In the genomic region with DNA sequence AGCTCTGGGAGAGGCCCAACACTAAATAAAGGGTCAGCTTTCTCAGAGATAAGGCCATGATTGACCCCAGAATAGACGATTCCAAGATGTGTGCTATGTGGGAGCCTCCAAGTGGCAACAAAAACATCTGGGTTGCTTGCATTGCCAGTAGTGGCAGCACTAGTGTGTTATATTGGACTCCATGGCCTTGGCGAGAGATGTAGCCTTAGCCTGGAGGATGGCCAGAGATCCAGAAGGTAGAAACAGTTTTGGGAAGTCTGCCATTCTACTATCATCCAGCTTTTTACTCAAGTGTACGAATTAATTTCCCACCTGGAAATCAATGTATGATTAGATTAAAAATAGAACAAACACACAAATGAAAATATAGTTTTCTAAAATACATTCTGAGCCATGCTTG, we compare ENCODE assay signal across 23 cellular contexts. TPM values are rescaled to one million over a fixed set of nuclear protein-coding genes. Genes with fewer than 3 reads are reported as not detected.
"Had no signal": no experiment of that assay in that cellular context is flagged by ENCODE, and none has a peak within 500 bp of the region (broad histone marks: within the 10 kb centered on the region; RNA-seq: fewer than 3 reads in every experiment).

No MANE protein-coding gene starts in this region.

- DNase-seq: IMR-90, Karpas-422, KG1, MG63, NCI-H1092, NCI-H1417 treated with DMSO at 0.1 percent for 48 hours, NCI-H146, NCI-H1694 treated with DMSO at 0.1 percent for 48 hours, NCI-H1930, NCI-H2081, NCI-H2107, NCI-H2227 treated with DMSO at 0.1 percent for 48 hours, NCI-H524, NCI-H748 treated with DMSO at 0.1 percent for 48 hours, Right ventricle myocardium superior, RPMI8226, SIG-M5 had no signal

- FAIRE-seq: HepG2, RCC 7860 had no signal

- H3K36me3 ChIP-seq: MG63, SJSA1 had no signal

- H3K27me3 ChIP-seq: MG63, SJSA1 had no signal

- H3K4me1 ChIP-seq: SJSA1 had no signal

- H3K4me3 ChIP-seq: MG63, SJSA1, SK-N-MC had no signal

- H3K9me3 ChIP-seq: MG63, SJSA1 had no signal

- H3K27ac ChIP-seq: SJSA1, SK-N-MC had no signal

RNA-seq across cellular contexts. Expression of gene OR8D4, which starts 3.0 kb away (rescaled TPM):
- total RNA-seq: HepG2, HT1080, IMR-90, NCI-H460, Right ventricle myocardium superior, SJSA1 had no signal
- polyA plus RNA-seq: HepG2, IMR-90 had no signal

RNA-seq across cellular contexts. Expression of gene TMEM225, which starts 19.5 kb away (rescaled TPM):
- total RNA-seq: HepG2, HT1080, IMR-90, NCI-H460, Right ventricle myocardium superior, SJSA1 had no signal
- polyA plus RNA-seq: HepG2, IMR-90 had no signal

RNA-seq across cellular contexts. Expression of gene OR4D5, which starts 34.5 kb away (rescaled TPM):
- total RNA-seq: HepG2, HT1080, IMR-90, NCI-H460, Right ventricle myocardium superior, SJSA1 had no signal
- polyA plus RNA-seq: HepG2, IMR-90 had no signal

RNA-seq across cellular contexts. Expression of gene OR6T1, which starts 38.7 kb away (rescaled TPM):
- total RNA-seq: HepG2, HT1080, IMR-90, NCI-H460, Right ventricle myocardium superior, SJSA1 had no signal
- polyA plus RNA-seq: HepG2, IMR-90 had no signal
